Comparison of ENCODE assay signal across 1 cellular context in genomic region chr15:71806452-71806931, GRCh38.
TF ChIP-seq lines count a peak whose summit lies in the region.

No MANE protein-coding gene starts in this region.

TF ChIP-seq in HepG2, 621 proteins besides CTCF, POLR2A, EP300 and RAD21 (continued from another document):
- TF ChIP-seq, protein P1, sequence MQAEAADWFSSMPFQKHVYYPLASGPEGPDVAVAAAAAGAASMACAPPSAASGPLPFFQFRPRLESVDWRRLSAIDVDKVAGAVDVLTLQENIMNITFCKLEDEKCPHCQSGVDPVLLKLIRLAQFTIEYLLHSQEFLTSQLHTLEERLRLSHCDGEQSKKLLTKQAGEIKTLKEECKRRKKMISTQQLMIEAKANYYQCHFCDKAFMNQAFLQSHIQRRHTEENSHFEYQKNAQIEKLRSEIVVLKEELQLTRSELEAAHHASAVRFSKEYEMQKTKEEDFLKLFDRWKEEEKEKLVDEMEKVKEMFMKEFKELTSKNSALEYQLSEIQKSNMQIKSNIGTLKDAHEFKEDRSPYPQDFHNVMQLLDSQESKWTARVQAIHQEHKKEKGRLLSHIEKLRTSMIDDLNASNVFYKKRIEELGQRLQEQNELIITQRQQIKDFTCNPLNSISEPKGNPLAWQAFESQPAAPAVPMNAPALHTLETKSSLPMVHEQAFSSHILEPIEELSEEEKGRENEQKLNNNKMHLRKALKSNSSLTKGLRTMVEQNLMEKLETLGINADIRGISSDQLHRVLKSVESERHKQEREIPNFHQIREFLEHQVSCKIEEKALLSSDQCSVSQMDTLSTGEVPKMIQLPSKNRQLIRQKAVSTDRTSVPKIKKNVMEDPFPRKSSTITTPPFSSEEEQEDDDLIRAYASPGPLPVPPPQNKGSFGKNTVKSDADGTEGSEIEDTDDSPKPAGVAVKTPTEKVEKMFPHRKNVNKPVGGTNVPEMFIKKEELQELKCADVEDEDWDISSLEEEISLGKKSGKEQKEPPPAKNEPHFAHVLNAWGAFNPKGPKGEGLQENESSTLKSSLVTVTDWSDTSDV (CRISPR knock-in tag; IDR thresholded peaks at IDR 0.05), result no peak
- peak; percentile 75 to 82 for TF ChIP-seq MAFK (conservative IDR thresholded peaks at IDR 0.05 in 1 of 2, IDR thresholded peaks at IDR 0.05 in 1 of 2; ENCODE audit: low read length in 2 of 2)
